Comparison of ENCODE assay signal across 19 cellular contexts in the genomic region with DNA sequence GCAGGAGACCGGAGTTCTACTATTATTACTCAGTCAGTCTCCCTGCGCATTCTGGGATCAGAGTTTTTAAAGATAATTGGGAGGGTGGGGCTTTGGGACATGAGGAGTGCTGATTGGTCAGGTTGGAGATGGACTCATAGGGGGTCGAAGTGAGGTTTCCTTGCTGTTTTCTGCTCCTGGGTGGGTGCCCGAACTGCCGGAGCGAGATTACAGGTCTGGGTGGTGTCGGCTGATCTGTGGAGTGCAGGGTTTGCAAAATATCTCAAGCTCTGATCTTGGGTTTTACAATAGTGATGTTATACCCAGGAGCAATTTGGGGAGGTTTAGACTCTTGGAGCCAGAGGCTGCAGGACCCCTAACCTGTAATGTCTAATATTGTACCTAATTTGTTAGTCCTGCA. TPM values are rescaled to one million over a fixed set of nuclear protein-coding genes. Genes with fewer than 3 reads are reported as not detected.
DNase-seq lines count a peak whose midpoint lies in the region; ATAC-seq and TF ChIP-seq lines count a peak whose summit lies in the region.
"Had no signal": no experiment of that assay in that cellular context is flagged by ENCODE, and none has a peak within 500 bp of the region (broad histone marks: within the 10 kb centered on the region; RNA-seq: fewer than 3 reads in every experiment).

No MANE protein-coding gene starts in this region.

- no peak for DNase-seq in T-helper 2 cell treated with Interferon-gamma antibody and Interleukin-4, amounts not matched to agents 5 μg/mL and 100 μg/mL, for 36 hours (ENCODE audit: low spot score)
- DNase-seq in T-helper 2 cell (no peak), WTC11 (ENCODE audit: low spot score) (no peak), endothelial cell (ENCODE audit: low spot score) (no peak), sigmoid colon (peak; percentile 14), SW480 (ENCODE audit: low spot score) (no peak)
- DNase-seq in stimulated activated CD4-positive, alpha-beta T cell treated with anti-CD3 and anti-CD28 coated beads, Interleukin-4, amount 100 ng/mL, for 24 hours = no peak
- DNase-seq: 8988T; activated CD4-positive, alpha-beta T cell treated with anti-CD3 and anti-CD28 coated beads, Interleukin-2, amount 10 ng/mL, durations not matched to agents 24 days and 14 days; activated naive CD8-positive, alpha-beta T cell treated with anti-CD3 and anti-CD28 coated beads, Interleukin-2, amount 10 ng/mL, durations not matched to agents 7 days and 5 days; brain microvascular endothelial cell; NCI-H1436; NCI-H2171; psoas muscle; small intestine; stimulated activated CD4-positive, alpha-beta T cell treated with anti-CD3 and anti-CD28 coated beads, Interleukin-4, amount 100 ng/mL, for 1 hour had no signal

- H3K4me3 ChIP-seq in sigmoid colon = no peak overlapping the region
- H3K4me3 ChIP-seq: psoas muscle had no signal

- H3K4me1 ChIP-seq in sigmoid colon = peaks cover 0 to 39% (median 32%) of the 10 kb centered on the region in 4 donors
- H3K4me1 ChIP-seq: BE2C had no signal

- H3K4me1 Mint-ChIP-seq in T-helper 2 cell treated with Interferon-gamma antibody and Interleukin-4, amounts not matched to agents 5 μg/mL and 100 μg/mL, for 36 hours (ENCODE audit: low read depth) = peaks cover 49% of the 10 kb centered on the region
- peaks cover 36% of the 10 kb centered on the region for H3K4me1 Mint-ChIP-seq in WTC11
- peaks cover 27% of the 10 kb centered on the region for H3K4me1 Mint-ChIP-seq in endothelial cell (ENCODE audit: unreplicated experiment)

- H3K27ac ChIP-seq in sigmoid colon = no peak overlapping the region
- H3K27ac ChIP-seq: brain microvascular endothelial cell, HL-60 had no signal

- no peak for TF ChIP-seq POLR2A in sigmoid colon (IDR thresholded peaks at IDR 0.05)

- TF ChIP-seq EP300 in sigmoid colon (IDR thresholded peaks at IDR 0.05) = no peak

- no peaks in the 10 kb centered on the region for H3K36me3 ChIP-seq in sigmoid colon
- H3K36me3 ChIP-seq: brain microvascular endothelial cell had no signal

- CTCF ChIA-PET in WTC11 (lab: Charles Lee) = no interaction called here

- TF ChIP-seq CTCF in WTC11 (IDR thresholded peaks at IDR 0.05) (no peak), endothelial cell (IDR thresholded peaks at IDR 0.05; ENCODE audit: unreplicated experiment) (no peak), sigmoid colon (IDR thresholded peaks at IDR 0.05) (no peak)

- no peaks in the 10 kb centered on the region for H3K27me3 ChIP-seq in sigmoid colon
- H3K27me3 ChIP-seq: BE2C, brain microvascular endothelial cell had no signal

- H3K4me3 Mint-ChIP-seq in T-helper 2 cell treated with Interferon-gamma antibody and Interleukin-4, amounts not matched to agents 5 μg/mL and 100 μg/mL, for 36 hours = peak overlapping the region; percentile 61
- H3K4me3 Mint-ChIP-seq in WTC11 (no peak overlapping the region), endothelial cell (ENCODE audit: unreplicated experiment) (peak overlapping the region; percentile 37)

- H3K27me3 Mint-ChIP-seq in T-helper 2 cell treated with Interferon-gamma antibody and Interleukin-4, amounts not matched to agents 5 μg/mL and 100 μg/mL, for 36 hours (ENCODE audit: low read depth) = peaks cover 2% of the 10 kb centered on the region
- H3K27me3 Mint-ChIP-seq in WTC11 (ENCODE audit: low read depth) (peaks cover 7% of the 10 kb centered on the region), endothelial cell (ENCODE audit: unreplicated experiment) (peaks cover 8% of the 10 kb centered on the region)
- H3K27me3 Mint-ChIP-seq: activated naive CD8-positive, alpha-beta T cell treated with anti-CD3 and anti-CD28 coated beads, Interleukin-2, amount 10 ng/mL, durations not matched to agents 7 days and 5 days had no signal

- ATAC-seq in WTC11 = no peak
- ATAC-seq in HG02759 (IDR thresholded peaks at IDR 0.05; ENCODE audit: unreplicated experiment) = no peak
- ATAC-seq: psoas muscle had no signal

- H3K27ac Mint-ChIP-seq in T-helper 2 cell treated with Interferon-gamma antibody and Interleukin-4, amounts not matched to agents 5 μg/mL and 100 μg/mL, for 36 hours = no peak overlapping the region
- H3K27ac Mint-ChIP-seq in WTC11 (peak overlapping the region; percentile 74; the same call in 1 of the 2 replicates), endothelial cell (ENCODE audit: unreplicated experiment) (no peak overlapping the region)
- H3K27ac Mint-ChIP-seq: activated CD4-positive, alpha-beta T cell treated with anti-CD3 and anti-CD28 coated beads, Interleukin-2, amount 10 ng/mL, durations not matched to agents 24 days and 14 days had no signal

- H3K9me3 Mint-ChIP-seq in T-helper 2 cell treated with Interferon-gamma antibody and Interleukin-4, amounts not matched to agents 5 μg/mL and 100 μg/mL, for 36 hours = no peaks in the 10 kb centered on the region
- H3K9me3 Mint-ChIP-seq in WTC11 (0 out of 2 replicates have a peak, but pooled peaks cover 12% of the 10 kb centered on the region), endothelial cell (ENCODE audit: unreplicated experiment) (no peaks in the 10 kb centered on the region)
- H3K9me3 Mint-ChIP-seq: activated CD4-positive, alpha-beta T cell treated with anti-CD3 and anti-CD28 coated beads, Interleukin-2, amount 10 ng/mL, durations not matched to agents 24 days and 14 days; activated naive CD8-positive, alpha-beta T cell treated with anti-CD3 and anti-CD28 coated beads, Interleukin-2, amount 10 ng/mL, durations not matched to agents 7 days and 5 days had no signal

- no peaks in the 10 kb centered on the region for H3K9me3 ChIP-seq in sigmoid colon
- H3K9me3 ChIP-seq: BE2C, psoas muscle had no signal

- POLR2A ChIA-PET in WTC11 (lab: Charles Lee) = no interaction called here

- intact Hi-C loops in sigmoid colon (cut with DNase I) = no loop called here

- 95 to 97% methylated on average over 7 of the region's 7 CpGs for WGBS in sigmoid colon, 2 donors

- H3K36me3 Mint-ChIP-seq in T-helper 2 cell treated with Interferon-gamma antibody and Interleukin-4, amounts not matched to agents 5 μg/mL and 100 μg/mL, for 36 hours (ENCODE audit: low read depth) = peaks cover 63% of the 10 kb centered on the region
- H3K36me3 Mint-ChIP-seq in WTC11 (peaks cover 32% of the 10 kb centered on the region), endothelial cell (ENCODE audit: low read depth, unreplicated experiment) (peaks cover 28% of the 10 kb centered on the region)

TF ChIP-seq in WTC11, 78 proteins besides CTCF, POLR2A, EP300 and RAD21:
- TF ChIP-seq, protein P1, sequence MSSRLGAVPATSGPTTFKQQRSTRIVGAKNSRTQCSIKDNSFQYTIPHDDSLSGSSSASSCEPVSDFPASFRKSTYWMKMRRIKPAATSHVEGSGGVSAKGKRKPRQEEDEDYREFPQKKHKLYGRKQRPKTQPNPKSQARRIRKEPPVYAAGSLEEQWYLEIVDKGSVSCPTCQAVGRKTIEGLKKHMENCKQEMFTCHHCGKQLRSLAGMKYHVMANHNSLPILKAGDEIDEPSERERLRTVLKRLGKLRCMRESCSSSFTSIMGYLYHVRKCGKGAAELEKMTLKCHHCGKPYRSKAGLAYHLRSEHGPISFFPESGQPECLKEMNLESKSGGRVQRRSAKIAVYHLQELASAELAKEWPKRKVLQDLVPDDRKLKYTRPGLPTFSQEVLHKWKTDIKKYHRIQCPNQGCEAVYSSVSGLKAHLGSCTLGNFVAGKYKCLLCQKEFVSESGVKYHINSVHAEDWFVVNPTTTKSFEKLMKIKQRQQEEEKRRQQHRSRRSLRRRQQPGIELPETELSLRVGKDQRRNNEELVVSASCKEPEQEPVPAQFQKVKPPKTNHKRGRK (CRISPR knock-in tag; IDR thresholded peaks at IDR 0.05; ENCODE audit: borderline replicate concordance) = no peak
- no peak for TF ChIP-seq RELA (CRISPR knock-in tag; IDR thresholded peaks at IDR 0.05; ENCODE audit: borderline replicate concordance)

RNA-seq across cellular contexts. Expression of a gene that starts 3.9 kb away (rescaled TPM):
- total RNA-seq in WTC11 (2021) (4.0 to 4.6 TPM (median 4.4 TPM) in 3 replicates), endothelial cell (ENCODE audit: unreplicated experiment) (11.1 TPM), sigmoid colon (10 to 100 TPM in 1 of 4 donors, 1 to 10 TPM in 3; 6.1 to 15.5 (median 8.1) TPM)
- 1 to 10 TPM; 1.4 to 6.2 (median 1.8) TPM for polyA plus RNA-seq in sigmoid colon

RNA-seq across cellular contexts. Expression of a gene that starts 20.4 kb away (rescaled TPM):
- total RNA-seq in WTC11 (2021) (20.7 to 23.2 TPM (median 22.2 TPM) in 3 replicates), endothelial cell (ENCODE audit: unreplicated experiment) (12.6 TPM), sigmoid colon (1 to 10 TPM; 4.3 to 8.4 (median 6.1) TPM)
- polyA plus RNA-seq in sigmoid colon = 10 to 100 TPM; 10.4 to 12.8 (median 12.6) TPM
